ENCODE assay signal across 1 cellular context in genomic region chr6:43254138-43254817, GRCh38.
TF ChIP-seq lines count a peak whose summit lies in the region.

No MANE protein-coding gene starts in this region.

TF ChIP-seq in HepG2, 621 proteins besides CTCF, POLR2A, EP300 and RAD21 (continued from another document):
- TF ChIP-seq, protein P1, sequence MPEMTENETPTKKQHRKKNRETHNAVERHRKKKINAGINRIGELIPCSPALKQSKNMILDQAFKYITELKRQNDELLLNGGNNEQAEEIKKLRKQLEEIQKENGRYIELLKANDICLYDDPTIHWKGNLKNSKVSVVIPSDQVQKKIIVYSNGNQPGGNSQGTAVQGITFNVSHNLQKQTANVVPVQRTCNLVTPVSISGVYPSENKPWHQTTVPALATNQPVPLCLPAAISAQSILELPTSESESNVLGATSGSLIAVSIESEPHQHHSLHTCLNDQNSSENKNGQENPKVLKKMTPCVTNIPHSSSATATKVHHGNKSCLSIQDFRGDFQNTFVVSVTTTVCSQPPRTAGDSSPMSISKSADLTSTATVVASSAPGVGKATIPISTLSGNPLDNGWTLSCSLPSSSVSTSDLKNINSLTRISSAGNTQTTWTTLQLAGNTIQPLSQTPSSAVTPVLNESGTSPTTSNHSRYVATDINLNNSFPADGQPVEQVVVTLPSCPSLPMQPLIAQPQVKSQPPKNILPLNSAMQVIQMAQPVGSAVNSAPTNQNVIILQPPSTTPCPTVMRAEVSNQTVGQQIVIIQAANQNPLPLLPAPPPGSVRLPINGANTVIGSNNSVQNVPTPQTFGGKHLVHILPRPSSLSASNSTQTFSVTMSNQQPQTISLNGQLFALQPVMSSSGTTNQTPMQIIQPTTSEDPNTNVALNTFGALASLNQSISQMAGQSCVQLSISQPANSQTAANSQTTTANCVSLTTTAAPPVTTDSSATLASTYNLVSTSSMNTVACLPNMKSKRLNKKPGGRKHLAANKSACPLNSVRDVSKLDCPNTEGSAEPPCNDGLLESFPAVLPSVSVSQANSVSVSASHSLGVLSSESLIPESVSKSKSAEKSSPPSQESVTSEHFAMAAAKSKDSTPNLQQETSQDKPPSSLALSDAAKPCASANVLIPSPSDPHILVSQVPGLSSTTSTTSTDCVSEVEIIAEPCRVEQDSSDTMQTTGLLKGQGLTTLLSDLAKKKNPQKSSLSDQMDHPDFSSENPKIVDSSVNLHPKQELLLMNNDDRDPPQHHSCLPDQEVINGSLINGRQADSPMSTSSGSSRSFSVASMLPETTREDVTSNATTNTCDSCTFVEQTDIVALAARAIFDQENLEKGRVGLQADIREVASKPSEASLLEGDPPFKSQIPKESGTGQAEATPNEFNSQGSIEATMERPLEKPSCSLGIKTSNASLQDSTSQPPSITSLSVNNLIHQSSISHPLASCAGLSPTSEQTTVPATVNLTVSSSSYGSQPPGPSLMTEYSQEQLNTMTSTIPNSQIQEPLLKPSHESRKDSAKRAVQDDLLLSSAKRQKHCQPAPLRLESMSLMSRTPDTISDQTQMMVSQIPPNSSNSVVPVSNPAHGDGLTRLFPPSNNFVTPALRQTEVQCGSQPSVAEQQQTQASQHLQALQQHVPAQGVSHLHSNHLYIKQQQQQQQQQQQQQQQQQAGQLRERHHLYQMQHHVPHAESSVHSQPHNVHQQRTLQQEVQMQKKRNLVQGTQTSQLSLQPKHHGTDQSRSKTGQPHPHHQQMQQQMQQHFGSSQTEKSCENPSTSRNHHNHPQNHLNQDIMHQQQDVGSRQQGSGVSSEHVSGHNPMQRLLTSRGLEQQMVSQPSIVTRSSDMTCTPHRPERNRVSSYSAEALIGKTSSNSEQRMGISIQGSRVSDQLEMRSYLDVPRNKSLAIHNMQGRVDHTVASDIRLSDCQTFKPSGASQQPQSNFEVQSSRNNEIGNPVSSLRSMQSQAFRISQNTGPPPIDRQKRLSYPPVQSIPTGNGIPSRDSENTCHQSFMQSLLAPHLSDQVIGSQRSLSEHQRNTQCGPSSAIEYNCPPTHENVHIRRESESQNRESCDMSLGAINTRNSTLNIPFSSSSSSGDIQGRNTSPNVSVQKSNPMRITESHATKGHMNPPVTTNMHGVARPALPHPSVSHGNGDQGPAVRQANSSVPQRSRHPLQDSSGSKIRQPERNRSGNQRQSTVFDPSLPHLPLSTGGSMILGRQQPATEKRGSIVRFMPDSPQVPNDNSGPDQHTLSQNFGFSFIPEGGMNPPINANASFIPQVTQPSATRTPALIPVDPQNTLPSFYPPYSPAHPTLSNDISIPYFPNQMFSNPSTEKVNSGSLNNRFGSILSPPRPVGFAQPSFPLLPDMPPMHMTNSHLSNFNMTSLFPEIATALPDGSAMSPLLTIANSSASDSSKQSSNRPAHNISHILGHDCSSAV (CRISPR knock-in tag; IDR thresholded peaks at IDR 0.05; ENCODE audit: borderline replicate concordance) = no peak
- no peak for TF ChIP-seq AGO1 (IDR thresholded peaks at IDR 0.05; ENCODE audit: low read depth, low read length, poor library complexity, severe bottlenecking)
- TF ChIP-seq, protein P2, sequence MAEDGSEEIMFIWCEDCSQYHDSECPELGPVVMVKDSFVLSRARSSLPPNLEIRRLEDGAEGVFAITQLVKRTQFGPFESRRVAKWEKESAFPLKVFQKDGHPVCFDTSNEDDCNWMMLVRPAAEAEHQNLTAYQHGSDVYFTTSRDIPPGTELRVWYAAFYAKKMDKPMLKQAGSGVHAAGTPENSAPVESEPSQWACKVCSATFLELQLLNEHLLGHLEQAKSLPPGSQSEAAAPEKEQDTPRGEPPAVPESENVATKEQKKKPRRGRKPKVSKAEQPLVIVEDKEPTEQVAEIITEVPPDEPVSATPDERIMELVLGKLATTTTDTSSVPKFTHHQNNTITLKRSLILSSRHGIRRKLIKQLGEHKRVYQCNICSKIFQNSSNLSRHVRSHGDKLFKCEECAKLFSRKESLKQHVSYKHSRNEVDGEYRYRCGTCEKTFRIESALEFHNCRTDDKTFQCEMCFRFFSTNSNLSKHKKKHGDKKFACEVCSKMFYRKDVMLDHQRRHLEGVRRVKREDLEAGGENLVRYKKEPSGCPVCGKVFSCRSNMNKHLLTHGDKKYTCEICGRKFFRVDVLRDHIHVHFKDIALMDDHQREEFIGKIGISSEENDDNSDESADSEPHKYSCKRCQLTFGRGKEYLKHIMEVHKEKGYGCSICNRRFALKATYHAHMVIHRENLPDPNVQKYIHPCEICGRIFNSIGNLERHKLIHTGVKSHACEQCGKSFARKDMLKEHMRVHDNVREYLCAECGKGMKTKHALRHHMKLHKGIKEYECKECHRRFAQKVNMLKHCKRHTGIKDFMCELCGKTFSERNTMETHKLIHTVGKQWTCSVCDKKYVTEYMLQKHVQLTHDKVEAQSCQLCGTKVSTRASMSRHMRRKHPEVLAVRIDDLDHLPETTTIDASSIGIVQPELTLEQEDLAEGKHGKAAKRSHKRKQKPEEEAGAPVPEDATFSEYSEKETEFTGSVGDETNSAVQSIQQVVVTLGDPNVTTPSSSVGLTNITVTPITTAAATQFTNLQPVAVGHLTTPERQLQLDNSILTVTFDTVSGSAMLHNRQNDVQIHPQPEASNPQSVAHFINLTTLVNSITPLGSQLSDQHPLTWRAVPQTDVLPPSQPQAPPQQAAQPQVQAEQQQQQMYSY (CRISPR knock-in tag; IDR thresholded peaks at IDR 0.05) = peak; percentile 29; the same call in 1 of the 2 replicates
- 0 out of 2 replicates have a peak, but pooled peaks have one; percentile 21 for TF ChIP-seq RCOR2 (CRISPR knock-in tag; IDR thresholded peaks at IDR 0.05)
- TF ChIP-seq, protein P3, sequence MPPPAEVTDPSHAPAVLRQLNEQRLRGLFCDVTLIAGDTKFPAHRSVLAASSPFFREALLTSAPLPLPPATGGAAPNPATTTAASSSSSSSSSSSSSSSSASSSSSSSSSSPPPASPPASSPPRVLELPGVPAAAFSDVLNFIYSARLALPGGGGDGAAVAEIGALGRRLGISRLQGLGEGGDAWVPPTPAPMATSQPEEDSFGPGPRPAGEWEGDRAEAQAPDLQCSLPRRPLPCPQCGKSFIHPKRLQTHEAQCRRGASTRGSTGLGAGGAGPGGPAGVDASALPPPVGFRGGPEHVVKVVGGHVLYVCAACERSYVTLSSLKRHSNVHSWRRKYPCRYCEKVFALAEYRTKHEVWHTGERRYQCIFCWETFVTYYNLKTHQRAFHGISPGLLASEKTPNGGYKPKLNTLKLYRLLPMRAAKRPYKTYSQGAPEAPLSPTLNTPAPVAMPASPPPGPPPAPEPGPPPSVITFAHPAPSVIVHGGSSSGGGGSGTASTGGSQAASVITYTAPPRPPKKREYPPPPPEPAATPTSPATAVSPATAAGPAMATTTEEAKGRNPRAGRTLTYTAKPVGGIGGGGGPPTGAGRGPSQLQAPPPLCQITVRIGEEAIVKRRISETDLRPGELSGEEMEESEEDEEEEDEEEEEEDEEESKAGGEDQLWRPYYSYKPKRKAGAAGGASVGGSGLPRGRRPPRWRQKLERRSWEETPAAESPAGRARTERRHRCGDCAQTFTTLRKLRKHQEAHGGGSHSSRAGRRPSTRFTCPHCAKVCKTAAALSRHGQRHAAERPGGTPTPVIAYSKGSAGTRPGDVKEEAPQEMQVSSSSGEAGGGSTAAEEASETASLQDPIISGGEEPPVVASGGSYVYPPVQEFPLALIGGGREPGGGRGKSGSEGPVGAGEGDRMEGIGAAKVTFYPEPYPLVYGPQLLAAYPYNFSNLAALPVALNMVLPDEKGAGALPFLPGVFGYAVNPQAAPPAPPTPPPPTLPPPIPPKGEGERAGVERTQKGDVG (CRISPR knock-in tag; IDR thresholded peaks at IDR 0.05; ENCODE audit: borderline replicate concordance) = 0 out of 2 replicates have a peak, but pooled peaks have one; percentile 18
- no peak for TF ChIP-seq CHD2 (IDR thresholded peaks at IDR 0.05; ENCODE audit: low read depth, low read length)
